Comparison of ENCODE assay signal across 9 cellular contexts in the genomic region with DNA sequence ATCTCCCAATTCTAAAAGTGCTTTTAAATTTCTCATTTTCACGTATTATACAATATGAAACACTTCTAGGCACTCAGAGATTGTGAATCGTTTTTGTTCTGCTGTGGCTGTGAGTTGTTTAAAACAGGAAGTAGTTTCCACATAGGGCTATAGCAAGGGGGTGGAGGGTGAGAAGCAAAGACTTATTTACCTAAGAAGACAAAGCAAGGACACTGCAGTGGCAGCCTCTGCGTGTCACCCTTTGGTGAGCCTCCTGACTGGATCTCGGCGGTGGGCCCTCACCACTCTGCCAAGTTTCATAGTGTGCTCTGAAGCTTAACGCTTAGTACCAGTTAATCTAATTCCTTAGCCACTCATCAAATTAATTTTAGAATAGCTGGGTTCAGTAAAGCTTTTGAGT.
DNase-seq lines count a peak whose midpoint lies in the region; ATAC-seq lines count a peak whose summit lies in the region.
"Had no signal": no experiment of that assay in that cellular context is flagged by ENCODE, and none has a peak within 500 bp of the region (broad histone marks: within the 10 kb centered on the region; RNA-seq: fewer than 3 reads in every experiment).

No MANE protein-coding gene starts in this region.

- DNase-seq in AML-193 (lab: John Stamatoyannopoulos, UW) (peak; percentile 94 to 96), SK-N-MC (ENCODE audit: low read depth, low spot score) (no peak), HK-2 (ENCODE audit: unreplicated experiment) (no peak), caudate nucleus (lab: John Stamatoyannopoulos, UW) (no peak), GM03348 (ENCODE audit: low spot score) (no peak)
- no peak for DNase-seq in stimulated activated CD4-positive, alpha-beta T cell treated with anti-CD3 and anti-CD28 coated beads, Interleukin-12 subunit alpha, Interleukin-12 subunit beta, amount 100 ng/mL, for 4 hours

- 0 out of 2 replicates have a peak overlapping the region, but pooled peaks have one; percentile 7 for H3K4me3 ChIP-seq in SK-N-MC

- H3K36me3 ChIP-seq in SK-N-MC (ENCODE audit: insufficient read depth, low read length), result no peaks in the 10 kb centered on the region

- ATAC-seq in GM19023 (IDR thresholded peaks at IDR 0.05; ENCODE audit: unreplicated experiment) (peak; percentile 82), HG03095 (IDR thresholded peaks at IDR 0.05; ENCODE audit: unreplicated experiment) (peak; percentile 85)

- H3K27ac ChIP-seq in SK-N-MC (peak overlapping the region; percentile 71; the same call in 1 of the 2 replicates), caudate nucleus (ENCODE audit: low read depth, low read length) (no peak overlapping the region)
- H3K27ac ChIP-seq: epithelial cell of prostate had no signal

- H3K9me3 ChIP-seq in SK-N-MC (ENCODE audit: low read depth, low read length), result no peaks in the 10 kb centered on the region

- H3K9ac ChIP-seq in SK-N-MC (ENCODE audit: insufficient read length), result no peak overlapping the region

Comparison
In these comparisons a context has a peak if more than half of its experiments do, and no peak if none do; other contexts are left out.
1. DNase-seq: peak in AML-193 (2 of 2); none in SK-N-MC (single experiment), stimulated activated CD4-positive, alpha-beta T cell treated with anti-CD3 and anti-CD28 coated beads, Interleukin-12 subunit alpha, Interleukin-12 subunit beta, amount 100 ng/mL, for 4 hours (single experiment), HK-2 (single experiment), caudate nucleus (0 of 61) and GM03348 (single experiment).